Comparison of ENCODE assay signal across 8 cellular contexts in the genomic region with DNA sequence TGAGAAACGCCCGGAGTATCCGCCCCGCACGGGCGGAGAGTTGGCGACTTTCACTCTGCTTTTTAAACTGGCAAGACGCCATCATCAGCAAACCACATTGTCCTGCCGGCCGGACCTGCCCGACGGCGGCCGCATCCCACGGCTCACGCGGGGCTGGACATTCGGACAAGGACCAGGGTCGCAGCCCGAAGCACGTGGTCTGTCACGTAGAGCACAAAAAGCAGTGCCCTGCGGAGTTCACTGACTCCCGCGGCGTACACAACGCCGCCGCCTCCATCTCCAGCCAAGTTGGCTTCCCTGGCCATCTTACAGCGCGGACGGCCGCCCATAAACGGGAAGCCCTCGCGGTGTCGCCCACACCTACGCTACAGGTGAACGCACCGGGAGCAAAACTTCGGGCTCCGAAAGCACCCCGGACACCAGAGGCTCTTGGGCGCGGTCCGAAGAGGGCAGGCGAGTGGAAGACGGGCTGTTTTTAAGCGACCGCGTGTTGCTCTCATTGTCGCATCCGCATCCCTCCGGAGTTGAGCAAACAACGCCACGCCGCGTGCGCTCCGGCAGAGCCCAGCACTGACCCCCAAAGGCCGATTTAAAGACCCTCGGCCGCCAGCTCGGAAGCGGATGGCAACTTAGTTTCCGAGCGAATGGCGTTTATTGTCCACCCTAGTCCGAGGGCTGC. TPM values are rescaled to one million over a fixed set of nuclear protein-coding genes. Genes with fewer than 3 reads are reported as not detected.
A peak's percentile ranks its signal among the peaks of the same experiment; 100 is the strongest.
DNase-seq lines count a peak whose midpoint lies in the region; ATAC-seq and TF ChIP-seq lines count a peak whose summit lies in the region.

No MANE protein-coding gene starts in this region.

- H3K27me3 ChIP-seq in CD8-positive, alpha-beta T cell (ENCODE audit: insufficient read depth, low read length): no peaks in the 10 kb centered on the region

- peaks cover 11% of the 10 kb centered on the region for H3K36me3 Mint-ChIP-seq in CD8-positive, alpha-beta T cell

- no peaks in the 10 kb centered on the region for H3K36me3 ChIP-seq in CD8-positive, alpha-beta T cell (ENCODE audit: insufficient read depth, low read length)

- DNase-seq in CD8-positive, alpha-beta T cell: peak in 6 of 7 experiments; percentile 21 to 72 (median 48)
- DNase-seq in NCI-H2107 (lab: John Stamatoyannopoulos, UW) (peak; percentile 49), ecto neural progenitor cell (ENCODE audit: low spot score) (peak; percentile 79), lung microvascular endothelial cell (ENCODE audit: low read depth in 2 of 2) (peak; percentile 66 to 86)
- peak; percentile 25 to 43 for DNase-seq in activated CD4-positive, alpha-beta T cell treated with anti-CD3 and anti-CD28 coated beads, Interleukin-2, amount 50 U/mL, for 24 hours (ENCODE audit: low read depth in 1 of 2, low spot score in 1 of 2)
- peak; percentile 8 for DNase-seq in stimulated activated CD8-positive, alpha-beta memory T cell treated with anti-CD3 and anti-CD28 coated beads, Interleukin-12 subunit alpha, Interleukin-12 subunit beta, amount 100 ng/mL, for 1 hour (ENCODE audit: low read depth)

- H3K4me3 Mint-ChIP-seq in CD8-positive, alpha-beta T cell: peak overlapping the region; percentile 92

- peaks cover 42% of the 10 kb centered on the region for H3K4me1 Mint-ChIP-seq in CD8-positive, alpha-beta T cell (ENCODE audit: low read depth)

- H3K27ac ChIP-seq in CD8-positive, alpha-beta T cell (ENCODE audit: low read depth, low read length): peak overlapping the region; percentile 96

- H3K9me3 ChIP-seq in CD8-positive, alpha-beta T cell (ENCODE audit: low read length): no peaks in the 10 kb centered on the region

- CTCF ChIA-PET in CD8-positive, alpha-beta T cell (lab: Charles Lee): no interaction called here

- POLR2A ChIA-PET in CD8-positive, alpha-beta T cell (lab: Charles Lee): no interaction called here

- no peak for ATAC-seq in CD8-positive, alpha-beta T cell
- peak; percentile 3 for ATAC-seq in GM21786 (IDR thresholded peaks at IDR 0.05; ENCODE audit: unreplicated experiment)
- ATAC-seq in GM18868 (IDR thresholded peaks at IDR 0.05; ENCODE audit: unreplicated experiment): no peak

- no peak for TF ChIP-seq CTCF in CD8-positive, alpha-beta T cell (IDR thresholded peaks at IDR 0.05)

- no peaks in the 10 kb centered on the region for H3K9me3 Mint-ChIP-seq in CD8-positive, alpha-beta T cell

- intact Hi-C loops in CD8-positive, alpha-beta T cell (cut with DNase I, micrococcal nuclease): loop anchor here (1.0 to 10.0 kb wide), 12 partner anchors 37 to 1943 kb away; a partner anchor contains a TSS

- H3K27ac Mint-ChIP-seq in CD8-positive, alpha-beta T cell: peak overlapping the region; percentile 93

- no peaks in the 10 kb centered on the region for H3K27me3 Mint-ChIP-seq in CD8-positive, alpha-beta T cell (ENCODE audit: low read depth)

- peak overlapping the region; percentile 81 for H3K4me3 ChIP-seq in CD8-positive, alpha-beta T cell (ENCODE audit: low read depth, low read length)

- H3K4me1 ChIP-seq in CD8-positive, alpha-beta T cell (ENCODE audit: insufficient read depth, low read length): peaks cover 30% of the 10 kb centered on the region

RNA-seq across cellular contexts. Expression of a gene that starts 1.0 kb away (rescaled TPM):
- 100 to 1,000 TPM in 1 of 2 experiments, 10 to 100 TPM in 1; 93.7 to 108 TPM for total RNA-seq in CD8-positive, alpha-beta T cell
- total RNA-seq in lung microvascular endothelial cell: 37.5 and 47.6 TPM in 2 replicates

Comparison
In these comparisons a context has a peak if more than half of its experiments do, and no peak if none do; other contexts are left out.
1. DNase-seq: peak in every context shown above with its lines; median percentile 79 in ecto neural progenitor cell; 76 in lung microvascular endothelial cell; 49 in NCI-H2107; 48 in CD8-positive, alpha-beta T cell; 34 in activated CD4-positive, alpha-beta T cell treated with anti-CD3 and anti-CD28 coated beads, Interleukin-2, amount 50 U/mL, for 24 hours; 8 in stimulated activated CD8-positive, alpha-beta memory T cell treated with anti-CD3 and anti-CD28 coated beads, Interleukin-12 subunit alpha, Interleukin-12 subunit beta, amount 100 ng/mL, for 1 hour.